ENCODE assay signal across 8 cellular contexts in the genomic region with DNA sequence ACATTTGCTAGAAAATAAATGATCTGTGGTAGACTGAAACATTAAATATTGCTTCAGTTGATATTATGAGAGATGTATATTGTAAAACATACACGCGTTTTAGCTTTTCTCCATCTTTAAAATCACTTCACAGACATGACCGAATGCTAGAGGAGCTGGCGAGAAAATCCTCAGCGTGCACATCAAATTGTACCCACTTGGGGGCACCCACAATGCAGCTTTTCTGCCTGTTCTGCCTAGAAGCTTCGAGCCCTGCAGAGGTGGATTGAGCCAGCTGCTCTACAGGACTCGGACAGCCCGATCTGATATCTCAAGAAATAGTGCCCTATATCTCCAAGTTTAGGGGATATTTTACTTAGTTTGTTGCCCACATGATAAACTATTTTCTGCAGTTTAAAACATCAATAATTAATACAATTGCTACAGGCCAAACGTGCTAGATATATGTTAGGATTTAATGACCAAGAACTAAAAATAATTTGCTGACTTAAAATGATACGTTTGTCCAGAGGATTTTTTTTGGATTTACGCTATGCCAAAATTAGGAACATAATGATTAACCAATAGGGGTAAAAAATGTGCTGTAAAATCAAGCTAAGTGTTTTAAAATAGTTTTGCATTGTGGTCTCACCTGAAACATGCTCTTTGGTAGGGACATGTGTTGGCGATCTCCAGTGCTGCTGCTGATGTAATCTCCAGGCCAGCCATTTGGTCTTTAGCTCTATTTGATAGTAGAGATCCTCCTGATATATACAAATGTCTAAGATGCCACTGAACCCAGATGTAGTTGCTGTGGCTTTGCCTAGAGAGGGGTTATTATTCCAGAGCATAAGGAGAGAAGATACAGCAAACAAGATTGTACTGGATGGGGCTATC. TPM values are rescaled to one million over a fixed set of nuclear protein-coding genes. Genes with fewer than 3 reads are reported as not detected.
DNase-seq lines count a peak whose midpoint lies in the region; ATAC-seq and TF ChIP-seq lines count a peak whose summit lies in the region.

No MANE protein-coding gene starts in this region.

- peak; percentile 68 for DNase-seq in ELF-1 (ENCODE audit: low read depth, low spot score)
- no peak for DNase-seq in LNCaP clone FGC (ENCODE audit: low read depth)
- peak; percentile 36 to 66 for DNase-seq in SHP77 (lab: John Stamatoyannopoulos, UW)
- DNase-seq in activated naive CD8-positive, alpha-beta T cell treated with anti-CD3 and anti-CD28 coated beads, Interleukin-2, amount 10 ng/mL, durations not matched to agents 7 days and 5 days = peak; percentile 33
- DNase-seq in iPS-NIHi11 (ENCODE audit: low spot score) = peak; percentile 53
- peak; percentile 57 for DNase-seq in stimulated activated CD4-positive, alpha-beta T cell treated with anti-CD3 and anti-CD28 coated beads, Interleukin-1b, Interleukin-23, amount 100 ng/mL, for 48 hours

- peaks cover 21% of the 10 kb centered on the region for H3K27me3 Mint-ChIP-seq in activated naive CD8-positive, alpha-beta T cell treated with anti-CD3 and anti-CD28 coated beads, Interleukin-2, amount 10 ng/mL, durations not matched to agents 7 days and 5 days

- ATAC-seq in GM21723 (IDR thresholded peaks at IDR 0.05; ENCODE audit: unreplicated experiment) (peak; percentile 49), GM19397 (IDR thresholded peaks at IDR 0.05; ENCODE audit: unreplicated experiment) (no peak)
- ATAC-seq in activated naive CD8-positive, alpha-beta T cell treated with anti-CD3 and anti-CD28 coated beads, Interleukin-2, amount 10 ng/mL, durations not matched to agents 7 days and 5 days (ENCODE audit: low read depth) = peak; percentile 89

- POLR2A ChIA-PET in activated naive CD8-positive, alpha-beta T cell treated with anti-CD3 and anti-CD28 coated beads, Interleukin-2, amount 10 ng/mL, durations not matched to agents 7 days and 5 days (lab: Charles Lee) = interaction anchor here (0.6 kb wide), 1 partner anchor 417 kb away, joined by 5 read pairs; no protein-coding TSS in a partner anchor

- no peak overlapping the region for H3K4me3 ChIP-seq in LNCaP clone FGC (ENCODE audit: low read depth, low read length)

- H3K4me3 Mint-ChIP-seq in activated naive CD8-positive, alpha-beta T cell treated with anti-CD3 and anti-CD28 coated beads, Interleukin-2, amount 10 ng/mL, durations not matched to agents 7 days and 5 days = no peak overlapping the region

- no peaks in the 10 kb centered on the region for H3K36me3 Mint-ChIP-seq in activated naive CD8-positive, alpha-beta T cell treated with anti-CD3 and anti-CD28 coated beads, Interleukin-2, amount 10 ng/mL, durations not matched to agents 7 days and 5 days

- H3K4me1 Mint-ChIP-seq in activated naive CD8-positive, alpha-beta T cell treated with anti-CD3 and anti-CD28 coated beads, Interleukin-2, amount 10 ng/mL, durations not matched to agents 7 days and 5 days = no peaks in the 10 kb centered on the region

- H3K9me3 Mint-ChIP-seq in activated naive CD8-positive, alpha-beta T cell treated with anti-CD3 and anti-CD28 coated beads, Interleukin-2, amount 10 ng/mL, durations not matched to agents 7 days and 5 days = peaks cover 2% of the 10 kb centered on the region

- peak; percentile 75 for TF ChIP-seq CTCF in LNCaP clone FGC (IDR thresholded peaks at IDR 0.05; ENCODE audit: control insufficient read depth, extremely low read depth, insufficient read depth)

- H3K27ac Mint-ChIP-seq in activated naive CD8-positive, alpha-beta T cell treated with anti-CD3 and anti-CD28 coated beads, Interleukin-2, amount 10 ng/mL, durations not matched to agents 7 days and 5 days = no peak overlapping the region

RNA-seq across cellular contexts. Expression of gene ATP5MC3, which starts 22.3 kb away (rescaled TPM):
- total RNA-seq in activated naive CD8-positive, alpha-beta T cell treated with anti-CD3 and anti-CD28 coated beads, Interleukin-2, amount 10 ng/mL, durations not matched to agents 7 days and 5 days = 100 to 1,000 TPM; 203 to 208 TPM

RNA-seq across cellular contexts. Expression of gene ATF2, which starts 35.9 kb away (rescaled TPM):
- total RNA-seq in activated naive CD8-positive, alpha-beta T cell treated with anti-CD3 and anti-CD28 coated beads, Interleukin-2, amount 10 ng/mL, durations not matched to agents 7 days and 5 days = 10 to 100 TPM; 50.0 to 56.2 TPM
